1 cellular context compared by ENCODE assay signal in the genomic region with DNA sequence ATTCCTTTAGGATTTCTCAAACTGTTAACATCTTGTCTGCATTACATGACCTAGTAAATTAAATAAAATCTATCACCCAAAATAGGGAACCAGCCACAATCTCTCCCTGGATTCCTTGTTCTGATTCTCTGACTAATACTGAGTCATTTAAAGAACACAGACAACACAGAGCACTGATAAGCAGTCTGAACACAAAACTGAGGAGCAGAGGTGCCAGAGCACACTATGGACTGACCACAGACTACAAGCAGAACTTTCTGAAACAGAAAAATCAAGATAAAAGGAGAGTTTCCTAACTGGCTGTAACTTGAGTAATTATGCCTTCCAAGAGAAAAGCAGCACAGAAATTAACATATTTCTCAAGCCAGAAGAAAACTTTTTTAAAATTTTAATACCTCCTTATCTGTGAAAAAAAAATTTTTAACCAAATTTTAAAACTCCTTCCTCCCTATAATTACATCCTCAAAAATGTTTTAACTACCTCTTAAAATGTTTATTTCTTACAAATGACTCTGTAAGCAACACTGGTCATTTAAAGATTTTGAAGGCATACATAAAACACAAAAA.
TF ChIP-seq lines count a peak whose summit lies in the region.

No MANE protein-coding gene starts in this region.

TF ChIP-seq in K562, 482 proteins besides CTCF, POLR2A, EP300 and RAD21 (continued from another document and continues in another):
- TF ChIP-seq, protein P1, sequence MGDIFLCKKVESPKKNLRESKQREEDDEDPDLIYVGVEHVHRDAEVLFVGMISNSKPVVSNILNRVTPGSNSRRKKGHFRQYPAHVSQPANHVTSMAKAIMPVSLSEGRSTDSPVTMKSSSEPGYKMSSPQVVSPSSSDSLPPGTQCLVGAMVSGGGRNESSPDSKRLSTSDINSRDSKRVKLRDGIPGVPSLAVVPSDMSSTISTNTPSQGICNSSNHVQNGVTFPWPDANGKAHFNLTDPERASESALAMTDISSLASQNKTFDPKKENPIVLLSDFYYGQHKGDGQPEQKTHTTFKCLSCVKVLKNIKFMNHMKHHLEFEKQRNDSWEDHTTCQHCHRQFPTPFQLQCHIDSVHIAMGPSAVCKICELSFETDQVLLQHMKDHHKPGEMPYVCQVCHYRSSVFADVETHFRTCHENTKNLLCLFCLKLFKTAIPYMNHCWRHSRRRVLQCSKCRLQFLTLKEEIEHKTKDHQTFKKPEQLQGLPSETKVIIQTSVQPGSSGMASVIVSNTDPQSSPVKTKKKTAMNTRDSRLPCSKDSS (IDR thresholded peaks at IDR 0.05; ENCODE audit: low read depth, partially characterized antibody): no peak
- TF ChIP-seq, protein P2, sequence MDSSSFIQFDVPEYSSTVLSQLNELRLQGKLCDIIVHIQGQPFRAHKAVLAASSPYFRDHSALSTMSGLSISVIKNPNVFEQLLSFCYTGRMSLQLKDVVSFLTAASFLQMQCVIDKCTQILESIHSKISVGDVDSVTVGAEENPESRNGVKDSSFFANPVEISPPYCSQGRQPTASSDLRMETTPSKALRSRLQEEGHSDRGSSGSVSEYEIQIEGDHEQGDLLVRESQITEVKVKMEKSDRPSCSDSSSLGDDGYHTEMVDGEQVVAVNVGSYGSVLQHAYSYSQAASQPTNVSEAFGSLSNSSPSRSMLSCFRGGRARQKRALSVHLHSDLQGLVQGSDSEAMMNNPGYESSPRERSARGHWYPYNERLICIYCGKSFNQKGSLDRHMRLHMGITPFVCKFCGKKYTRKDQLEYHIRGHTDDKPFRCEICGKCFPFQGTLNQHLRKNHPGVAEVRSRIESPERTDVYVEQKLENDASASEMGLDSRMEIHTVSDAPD (CRISPR knock-in tag; IDR thresholded peaks at IDR 0.05): no peak
- TF ChIP-seq FOSL1 (tag; conservative IDR thresholded peaks at IDR 0.05) (peak; percentile 100), SAFB2 (IDR thresholded peaks at IDR 0.05; ENCODE audit: borderline replicate concordance, low read depth, low read length, severe bottlenecking) (no peak), PHB2 (IDR thresholded peaks at IDR 0.05; ENCODE audit: low read depth) (no peak), NCOA1 (IDR thresholded peaks at IDR 0.05; ENCODE audit: low read depth) (peak; percentile 16; the same call in 1 of the 2 replicates), FOXJ2 (tag; IDR thresholded peaks at IDR 0.05) (no peak), TCF3 (CRISPR knock-in tag; IDR thresholded peaks at IDR 0.05) (peak; percentile 71), FUS (optimal IDR thresholded peaks at IDR 0.05; ENCODE audit: low read depth, low read length) (no peak), CTBP1 (IDR thresholded peaks at IDR 0.05; ENCODE audit: borderline replicate concordance) (peak; percentile 38; the same call in 1 of the 2 replicates), SMAD2 (IDR thresholded peaks at IDR 0.05; ENCODE audit: low read depth, low read length) (no peak), RBFOX2 (IDR thresholded peaks at IDR 0.05; ENCODE audit: low read depth, low read length) (no peak), DMBX1 (CRISPR knock-in tag; IDR thresholded peaks at IDR 0.05; ENCODE audit: borderline replicate concordance) (no peak), ZNF644 (tag; IDR thresholded peaks at IDR 0.05; ENCODE audit: low read depth) (no peak), NFE2 (IDR thresholded peaks at IDR 0.05; ENCODE audit: low read depth) (peak; percentile 62), EWSR1 (IDR thresholded peaks at IDR 0.05; ENCODE audit: borderline replicate concordance, low read depth, partially characterized antibody) (no peak), BRCA1 (IDR thresholded peaks at IDR 0.05) (no peak), BRCA1 (CRISPR knock-in tag; IDR thresholded peaks at IDR 0.05) (no peak)
- TF ChIP-seq, protein P3, sequence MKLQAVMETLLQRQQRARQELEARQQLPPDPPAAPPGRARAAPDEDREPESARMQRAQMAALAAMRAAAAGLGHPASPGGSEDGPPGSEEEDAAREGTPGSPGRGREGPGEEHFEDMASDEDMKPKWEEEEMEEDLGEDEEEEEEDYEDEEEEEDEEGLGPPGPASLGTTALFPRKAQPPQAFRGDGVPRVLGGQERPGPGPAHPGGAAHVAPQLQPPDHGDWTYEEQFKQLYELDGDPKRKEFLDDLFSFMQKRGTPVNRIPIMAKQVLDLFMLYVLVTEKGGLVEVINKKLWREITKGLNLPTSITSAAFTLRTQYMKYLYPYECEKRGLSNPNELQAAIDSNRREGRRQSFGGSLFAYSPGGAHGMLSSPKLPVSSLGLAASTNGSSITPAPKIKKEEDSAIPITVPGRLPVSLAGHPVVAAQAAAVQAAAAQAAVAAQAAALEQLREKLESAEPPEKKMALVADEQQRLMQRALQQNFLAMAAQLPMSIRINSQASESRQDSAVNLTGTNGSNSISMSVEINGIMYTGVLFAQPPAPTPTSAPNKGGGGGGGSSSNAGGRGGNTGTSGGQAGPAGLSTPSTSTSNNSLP (IDR thresholded peaks at IDR 0.05; ENCODE audit: borderline replicate concordance, low read depth, low read length): no peak
- TF ChIP-seq, protein P4, sequence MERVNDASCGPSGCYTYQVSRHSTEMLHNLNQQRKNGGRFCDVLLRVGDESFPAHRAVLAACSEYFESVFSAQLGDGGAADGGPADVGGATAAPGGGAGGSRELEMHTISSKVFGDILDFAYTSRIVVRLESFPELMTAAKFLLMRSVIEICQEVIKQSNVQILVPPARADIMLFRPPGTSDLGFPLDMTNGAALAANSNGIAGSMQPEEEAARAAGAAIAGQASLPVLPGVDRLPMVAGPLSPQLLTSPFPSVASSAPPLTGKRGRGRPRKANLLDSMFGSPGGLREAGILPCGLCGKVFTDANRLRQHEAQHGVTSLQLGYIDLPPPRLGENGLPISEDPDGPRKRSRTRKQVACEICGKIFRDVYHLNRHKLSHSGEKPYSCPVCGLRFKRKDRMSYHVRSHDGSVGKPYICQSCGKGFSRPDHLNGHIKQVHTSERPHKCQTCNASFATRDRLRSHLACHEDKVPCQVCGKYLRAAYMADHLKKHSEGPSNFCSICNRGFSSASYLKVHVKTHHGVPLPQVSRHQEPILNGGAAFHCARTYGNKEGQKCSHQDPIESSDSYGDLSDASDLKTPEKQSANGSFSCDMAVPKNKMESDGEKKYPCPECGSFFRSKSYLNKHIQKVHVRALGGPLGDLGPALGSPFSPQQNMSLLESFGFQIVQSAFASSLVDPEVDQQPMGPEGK (CRISPR knock-in tag; IDR thresholded peaks at IDR 0.05; ENCODE audit: borderline replicate concordance): no peak
- TF ChIP-seq, protein P5, sequence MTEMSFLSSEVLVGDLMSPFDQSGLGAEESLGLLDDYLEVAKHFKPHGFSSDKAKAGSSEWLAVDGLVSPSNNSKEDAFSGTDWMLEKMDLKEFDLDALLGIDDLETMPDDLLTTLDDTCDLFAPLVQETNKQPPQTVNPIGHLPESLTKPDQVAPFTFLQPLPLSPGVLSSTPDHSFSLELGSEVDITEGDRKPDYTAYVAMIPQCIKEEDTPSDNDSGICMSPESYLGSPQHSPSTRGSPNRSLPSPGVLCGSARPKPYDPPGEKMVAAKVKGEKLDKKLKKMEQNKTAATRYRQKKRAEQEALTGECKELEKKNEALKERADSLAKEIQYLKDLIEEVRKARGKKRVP (CRISPR knock-in tag; IDR thresholded peaks at IDR 0.05): no peak
- TF ChIP-seq, protein P6, sequence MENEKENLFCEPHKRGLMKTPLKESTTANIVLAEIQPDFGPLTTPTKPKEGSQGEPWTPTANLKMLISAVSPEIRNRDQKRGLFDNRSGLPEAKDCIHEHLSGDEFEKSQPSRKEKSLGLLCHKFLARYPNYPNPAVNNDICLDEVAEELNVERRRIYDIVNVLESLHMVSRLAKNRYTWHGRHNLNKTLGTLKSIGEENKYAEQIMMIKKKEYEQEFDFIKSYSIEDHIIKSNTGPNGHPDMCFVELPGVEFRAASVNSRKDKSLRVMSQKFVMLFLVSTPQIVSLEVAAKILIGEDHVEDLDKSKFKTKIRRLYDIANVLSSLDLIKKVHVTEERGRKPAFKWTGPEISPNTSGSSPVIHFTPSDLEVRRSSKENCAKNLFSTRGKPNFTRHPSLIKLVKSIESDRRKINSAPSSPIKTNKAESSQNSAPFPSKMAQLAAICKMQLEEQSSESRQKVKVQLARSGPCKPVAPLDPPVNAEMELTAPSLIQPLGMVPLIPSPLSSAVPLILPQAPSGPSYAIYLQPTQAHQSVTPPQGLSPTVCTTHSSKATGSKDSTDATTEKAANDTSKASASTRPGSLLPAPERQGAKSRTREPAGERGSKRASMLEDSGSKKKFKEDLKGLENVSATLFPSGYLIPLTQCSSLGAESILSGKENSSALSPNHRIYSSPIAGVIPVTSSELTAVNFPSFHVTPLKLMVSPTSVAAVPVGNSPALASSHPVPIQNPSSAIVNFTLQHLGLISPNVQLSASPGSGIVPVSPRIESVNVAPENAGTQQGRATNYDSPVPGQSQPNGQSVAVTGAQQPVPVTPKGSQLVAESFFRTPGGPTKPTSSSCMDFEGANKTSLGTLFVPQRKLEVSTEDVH (IDR thresholded peaks at IDR 0.05; ENCODE audit: low read depth, partially characterized antibody): no peak
- TF ChIP-seq, protein P7, sequence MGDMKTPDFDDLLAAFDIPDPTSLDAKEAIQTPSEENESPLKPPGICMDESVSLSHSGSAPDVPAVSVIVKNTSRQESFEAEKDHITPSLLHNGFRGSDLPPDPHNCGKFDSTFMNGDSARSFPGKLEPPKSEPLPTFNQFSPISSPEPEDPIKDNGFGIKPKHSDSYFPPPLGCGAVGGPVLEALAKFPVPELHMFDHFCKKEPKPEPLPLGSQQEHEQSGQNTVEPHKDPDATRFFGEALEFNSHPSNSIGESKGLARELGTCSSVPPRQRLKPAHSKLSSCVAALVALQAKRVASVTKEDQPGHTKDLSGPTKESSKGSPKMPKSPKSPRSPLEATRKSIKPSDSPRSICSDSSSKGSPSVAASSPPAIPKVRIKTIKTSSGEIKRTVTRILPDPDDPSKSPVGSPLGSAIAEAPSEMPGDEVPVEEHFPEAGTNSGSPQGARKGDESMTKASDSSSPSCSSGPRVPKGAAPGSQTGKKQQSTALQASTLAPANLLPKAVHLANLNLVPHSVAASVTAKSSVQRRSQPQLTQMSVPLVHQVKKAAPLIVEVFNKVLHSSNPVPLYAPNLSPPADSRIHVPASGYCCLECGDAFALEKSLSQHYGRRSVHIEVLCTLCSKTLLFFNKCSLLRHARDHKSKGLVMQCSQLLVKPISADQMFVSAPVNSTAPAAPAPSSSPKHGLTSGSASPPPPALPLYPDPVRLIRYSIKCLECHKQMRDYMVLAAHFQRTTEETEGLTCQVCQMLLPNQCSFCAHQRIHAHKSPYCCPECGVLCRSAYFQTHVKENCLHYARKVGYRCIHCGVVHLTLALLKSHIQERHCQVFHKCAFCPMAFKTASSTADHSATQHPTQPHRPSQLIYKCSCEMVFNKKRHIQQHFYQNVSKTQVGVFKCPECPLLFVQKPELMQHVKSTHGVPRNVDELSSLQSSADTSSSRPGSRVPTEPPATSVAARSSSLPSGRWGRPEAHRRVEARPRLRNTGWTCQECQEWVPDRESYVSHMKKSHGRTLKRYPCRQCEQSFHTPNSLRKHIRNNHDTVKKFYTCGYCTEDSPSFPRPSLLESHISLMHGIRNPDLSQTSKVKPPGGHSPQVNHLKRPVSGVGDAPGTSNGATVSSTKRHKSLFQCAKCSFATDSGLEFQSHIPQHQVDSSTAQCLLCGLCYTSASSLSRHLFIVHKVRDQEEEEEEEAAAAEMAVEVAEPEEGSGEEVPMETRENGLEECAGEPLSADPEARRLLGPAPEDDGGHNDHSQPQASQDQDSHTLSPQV (IDR thresholded peaks at IDR 0.05): no peak
- TF ChIP-seq, protein P8, sequence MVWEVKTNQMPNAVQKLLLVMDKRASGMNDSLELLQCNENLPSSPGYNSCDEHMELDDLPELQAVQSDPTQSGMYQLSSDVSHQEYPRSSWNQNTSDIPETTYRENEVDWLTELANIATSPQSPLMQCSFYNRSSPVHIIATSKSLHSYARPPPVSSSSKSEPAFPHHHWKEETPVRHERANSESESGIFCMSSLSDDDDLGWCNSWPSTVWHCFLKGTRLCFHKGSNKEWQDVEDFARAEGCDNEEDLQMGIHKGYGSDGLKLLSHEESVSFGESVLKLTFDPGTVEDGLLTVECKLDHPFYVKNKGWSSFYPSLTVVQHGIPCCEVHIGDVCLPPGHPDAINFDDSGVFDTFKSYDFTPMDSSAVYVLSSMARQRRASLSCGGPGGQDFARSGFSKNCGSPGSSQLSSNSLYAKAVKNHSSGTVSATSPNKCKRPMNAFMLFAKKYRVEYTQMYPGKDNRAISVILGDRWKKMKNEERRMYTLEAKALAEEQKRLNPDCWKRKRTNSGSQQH (CRISPR knock-in tag; IDR thresholded peaks at IDR 0.05): no peak
- TF ChIP-seq, protein P9, sequence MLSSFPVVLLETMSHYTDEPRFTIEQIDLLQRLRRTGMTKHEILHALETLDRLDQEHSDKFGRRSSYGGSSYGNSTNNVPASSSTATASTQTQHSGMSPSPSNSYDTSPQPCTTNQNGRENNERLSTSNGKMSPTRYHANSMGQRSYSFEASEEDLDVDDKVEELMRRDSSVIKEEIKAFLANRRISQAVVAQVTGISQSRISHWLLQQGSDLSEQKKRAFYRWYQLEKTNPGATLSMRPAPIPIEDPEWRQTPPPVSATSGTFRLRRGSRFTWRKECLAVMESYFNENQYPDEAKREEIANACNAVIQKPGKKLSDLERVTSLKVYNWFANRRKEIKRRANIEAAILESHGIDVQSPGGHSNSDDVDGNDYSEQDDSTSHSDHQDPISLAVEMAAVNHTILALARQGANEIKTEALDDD (IDR thresholded peaks at IDR 0.05): peak; percentile 68
- TF ChIP-seq, protein P10, sequence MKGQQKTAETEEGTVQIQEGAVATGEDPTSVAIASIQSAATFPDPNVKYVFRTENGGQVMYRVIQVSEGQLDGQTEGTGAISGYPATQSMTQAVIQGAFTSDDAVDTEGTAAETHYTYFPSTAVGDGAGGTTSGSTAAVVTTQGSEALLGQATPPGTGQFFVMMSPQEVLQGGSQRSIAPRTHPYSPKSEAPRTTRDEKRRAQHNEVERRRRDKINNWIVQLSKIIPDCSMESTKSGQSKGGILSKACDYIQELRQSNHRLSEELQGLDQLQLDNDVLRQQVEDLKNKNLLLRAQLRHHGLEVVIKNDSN (CRISPR knock-in tag; IDR thresholded peaks at IDR 0.05): no peak
- TF ChIP-seq, protein P11, sequence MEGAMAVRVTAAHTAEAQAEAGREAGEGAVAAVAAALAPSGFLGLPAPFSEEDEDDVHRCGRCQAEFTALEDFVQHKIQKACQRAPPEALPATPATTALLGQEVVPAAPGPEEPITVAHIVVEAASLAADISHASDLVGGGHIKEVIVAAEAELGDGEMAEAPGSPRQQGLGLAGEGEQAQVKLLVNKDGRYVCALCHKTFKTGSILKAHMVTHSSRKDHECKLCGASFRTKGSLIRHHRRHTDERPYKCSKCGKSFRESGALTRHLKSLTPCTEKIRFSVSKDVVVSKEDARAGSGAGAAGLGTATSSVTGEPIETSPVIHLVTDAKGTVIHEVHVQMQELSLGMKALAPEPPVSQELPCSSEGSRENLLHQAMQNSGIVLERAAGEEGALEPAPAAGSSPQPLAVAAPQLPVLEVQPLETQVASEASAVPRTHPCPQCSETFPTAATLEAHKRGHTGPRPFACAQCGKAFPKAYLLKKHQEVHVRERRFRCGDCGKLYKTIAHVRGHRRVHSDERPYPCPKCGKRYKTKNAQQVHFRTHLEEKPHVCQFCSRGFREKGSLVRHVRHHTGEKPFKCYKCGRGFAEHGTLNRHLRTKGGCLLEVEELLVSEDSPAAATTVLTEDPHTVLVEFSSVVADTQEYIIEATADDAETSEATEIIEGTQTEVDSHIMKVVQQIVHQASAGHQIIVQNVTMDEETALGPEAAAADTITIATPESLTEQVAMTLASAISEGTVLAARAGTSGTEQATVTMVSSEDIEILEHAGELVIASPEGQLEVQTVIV (CRISPR knock-in tag; IDR thresholded peaks at IDR 0.05; ENCODE audit: borderline replicate concordance): no peak
